ENCODE assay signal across 9 cellular contexts in the genomic region with DNA sequence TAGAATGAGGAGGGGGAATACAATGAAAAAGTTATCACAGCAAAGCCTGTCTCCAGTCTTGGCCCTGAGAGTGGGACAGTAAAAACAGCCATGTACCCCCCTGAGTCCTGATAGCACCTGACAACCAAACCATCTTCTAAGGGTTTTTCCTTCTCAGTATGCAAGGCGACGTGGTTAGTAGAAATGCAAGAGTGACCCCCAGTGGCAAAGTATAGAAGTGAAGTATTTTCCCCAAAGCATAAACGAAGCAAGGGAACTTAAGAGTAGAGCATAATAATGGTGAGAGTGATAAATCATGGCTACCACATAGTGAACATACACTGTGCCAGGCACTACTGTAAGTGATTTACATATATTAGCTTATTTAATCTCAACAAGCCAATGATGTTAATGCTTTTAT. TPM values are rescaled to one million over a fixed set of nuclear protein-coding genes. Genes with fewer than 3 reads are reported as not detected.
DNase-seq lines count a peak whose midpoint lies in the region; ATAC-seq and TF ChIP-seq lines count a peak whose summit lies in the region.
"Had no signal": no experiment of that assay in that cellular context is flagged by ENCODE, and none has a peak within 500 bp of the region (broad histone marks: within the 10 kb centered on the region; RNA-seq: fewer than 3 reads in every experiment).

No MANE protein-coding gene starts in this region.

- no peaks in the 10 kb centered on the region for H3K4me1 Mint-ChIP-seq in T-helper 2 cell treated with Interferon-gamma antibody and Interleukin-4, amounts not matched to agents 5 μg/mL and 100 μg/mL, for 36 hours (ENCODE audit: low read depth)

- no peak overlapping the region for H2AFZ ChIP-seq in osteoblast (ENCODE audit: low read length)

- no peak overlapping the region for H3K27ac Mint-ChIP-seq in T-helper 2 cell treated with Interferon-gamma antibody and Interleukin-4, amounts not matched to agents 5 μg/mL and 100 μg/mL, for 36 hours

- no peaks in the 10 kb centered on the region for H4K20me1 ChIP-seq in osteoblast (ENCODE audit: insufficient read depth, low read length)

- H3K9me3 ChIP-seq in left ventricle myocardium inferior (replicated peaks) (no peaks in the 10 kb centered on the region), osteoblast (ENCODE audit: low read depth, low read length) (no peaks in the 10 kb centered on the region)

- H3K4me3 ChIP-seq in left ventricle myocardium inferior = no peak overlapping the region
- H3K4me3 ChIP-seq in osteoblast (ENCODE audit: insufficient read depth, low read length) = no peak overlapping the region

- H3K27ac ChIP-seq in left ventricle myocardium inferior (replicated peaks) (no peak overlapping the region), osteoblast (ENCODE audit: low read depth, low read length) (no peak overlapping the region)
- H3K27ac ChIP-seq: epithelial cell of prostate had no signal

- DNase-seq in left ventricle myocardium inferior = no peak
- DNase-seq in left ventricle myocardium superior = no peak
- DNase-seq in NCI-H524 treated with DMSO at 0.1 percent for 48 hours (lab: John Stamatoyannopoulos, UW) = peak; percentile 11
- peak; percentile 61 for DNase-seq in dermis blood vessel endothelial cell
- no peak for DNase-seq in osteoblast (ENCODE audit: insufficient read length, low spot score, missing footprints)
- DNase-seq in activated effector memory CD4-positive, alpha-beta T cell treated with Interleukin-2 at 50 U/mL for 16 hours = no peak
- DNase-seq in T-helper 2 cell treated with Interferon-gamma antibody and Interleukin-4, amounts not matched to agents 5 μg/mL and 100 μg/mL, for 36 hours (ENCODE audit: low spot score) = no peak

- no peaks in the 10 kb centered on the region for H3K79me2 ChIP-seq in osteoblast (ENCODE audit: insufficient read depth, low read length)

- H3K36me3 ChIP-seq in left ventricle myocardium inferior (no peaks in the 10 kb centered on the region), osteoblast (ENCODE audit: insufficient read depth, low read length) (no peaks in the 10 kb centered on the region)

- intact Hi-C loops in left ventricle myocardium inferior (cut with micrococcal nuclease) (no loop called here), left ventricle myocardium superior (cut with micrococcal nuclease) (no loop called here)

- H3K36me3 Mint-ChIP-seq in T-helper 2 cell treated with Interferon-gamma antibody and Interleukin-4, amounts not matched to agents 5 μg/mL and 100 μg/mL, for 36 hours (ENCODE audit: low read depth) = no peaks in the 10 kb centered on the region

- H3K27me3 ChIP-seq in left ventricle myocardium inferior (ENCODE audit: low read depth) = no peaks in the 10 kb centered on the region
- H3K27me3 ChIP-seq in osteoblast (ENCODE audit: insufficient read depth, low read length) = no peaks in the 10 kb centered on the region

- TF ChIP-seq CTCF in left ventricle myocardium inferior (IDR thresholded peaks at IDR 0.05; ENCODE audit: borderline replicate concordance) = peak; percentile 53
- peak; percentile 53 for TF ChIP-seq CTCF in osteoblast (IDR thresholded peaks at IDR 0.05; ENCODE audit: extremely low read depth, low read depth, low read length)

- no peaks in the 10 kb centered on the region for H3K9me3 Mint-ChIP-seq in T-helper 2 cell treated with Interferon-gamma antibody and Interleukin-4, amounts not matched to agents 5 μg/mL and 100 μg/mL, for 36 hours

- no peaks in the 10 kb centered on the region for H3K27me3 Mint-ChIP-seq in T-helper 2 cell treated with Interferon-gamma antibody and Interleukin-4, amounts not matched to agents 5 μg/mL and 100 μg/mL, for 36 hours (ENCODE audit: low read depth)

- no peak for ATAC-seq in left ventricle myocardium superior
- peak; percentile 74 for ATAC-seq in HG02763 (IDR thresholded peaks at IDR 0.05; ENCODE audit: unreplicated experiment)

- H3K4me3 Mint-ChIP-seq in T-helper 2 cell treated with Interferon-gamma antibody and Interleukin-4, amounts not matched to agents 5 μg/mL and 100 μg/mL, for 36 hours = no peak overlapping the region

- H3K4me1 ChIP-seq in left ventricle myocardium inferior = no peaks in the 10 kb centered on the region
- no peaks in the 10 kb centered on the region for H3K4me1 ChIP-seq in osteoblast (ENCODE audit: insufficient read depth, low read length)

- H3K4me2 ChIP-seq in osteoblast (ENCODE audit: insufficient read depth, low read length) = no peak overlapping the region

RNA-seq across cellular contexts. Expression of a gene that starts 52.8 kb away (rescaled TPM):
- not detected for total RNA-seq in left ventricle myocardium inferior
- total RNA-seq in left ventricle myocardium superior = not detected
- not detected in 2 replicates for total RNA-seq in dermis blood vessel endothelial cell
- not detected in 2 replicates for total RNA-seq in osteoblast

Comparison
In these comparisons a context has a peak if more than half of its experiments do, and no peak if none do; other contexts are left out.
1. DNase-seq: peak in NCI-H524 treated with DMSO at 0.1 percent for 48 hours (single experiment) and dermis blood vessel endothelial cell (single experiment); none in left ventricle myocardium inferior (single experiment), left ventricle myocardium superior (single experiment), osteoblast (single experiment), activated effector memory CD4-positive, alpha-beta T cell treated with Interleukin-2 at 50 U/mL for 16 hours (single experiment) and T-helper 2 cell treated with Interferon-gamma antibody and Interleukin-4, amounts not matched to agents 5 μg/mL and 100 μg/mL, for 36 hours (single experiment).